Comparison of ENCODE assay signal across 13 cellular contexts in the genomic region with DNA sequence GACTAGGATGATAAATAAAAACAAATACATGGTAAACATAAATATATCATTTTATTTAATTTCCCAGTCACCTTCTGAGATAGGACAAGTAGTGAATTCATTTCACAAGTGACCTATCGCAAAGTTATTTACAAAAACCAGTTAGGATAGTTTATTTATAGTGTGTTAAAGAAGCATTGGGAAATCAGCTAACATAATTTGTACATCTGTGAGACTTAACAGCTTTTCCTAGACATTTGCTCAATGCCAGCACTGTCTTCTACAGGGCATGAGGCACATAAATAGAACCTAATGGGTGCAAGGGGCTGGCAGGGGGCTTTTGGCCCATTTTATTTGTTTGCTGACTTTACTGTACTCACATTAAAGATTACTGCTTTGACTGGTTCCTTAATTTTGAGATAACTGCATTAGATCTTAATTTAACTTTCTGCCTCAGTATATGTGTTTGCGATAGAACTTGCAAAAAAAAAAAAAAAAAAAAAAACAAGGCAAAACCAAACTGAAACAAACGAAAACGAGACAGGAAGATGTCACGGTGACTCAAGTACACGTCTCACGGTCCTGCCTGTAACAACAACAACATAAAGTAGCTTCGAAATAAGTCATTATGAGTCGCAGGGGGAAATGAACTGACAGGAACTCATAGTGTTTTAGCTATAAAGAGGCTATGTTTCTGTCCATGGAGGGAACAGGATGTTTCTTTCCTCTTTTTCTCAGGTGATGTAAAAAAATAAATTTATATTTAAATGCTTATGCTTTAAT.
DNase-seq lines count a peak whose midpoint lies in the region; ATAC-seq and TF ChIP-seq lines count a peak whose summit lies in the region.
"Had no signal": no experiment of that assay in that cellular context is flagged by ENCODE, and none has a peak within 500 bp of the region (broad histone marks: within the 10 kb centered on the region; RNA-seq: fewer than 3 reads in every experiment).

No MANE protein-coding gene starts in this region.

- H3K27ac Mint-ChIP-seq in activated T-helper 17 cell treated with anti-CD3 and anti-CD28 coated beads, Interleukin-2, amount 50 U/mL, for 72 hours = peak overlapping the region; percentile 21
- H3K27ac Mint-ChIP-seq: IgD-negative memory B cell; naive thymus-derived CD8-positive, alpha-beta T cell had no signal

- H3K4me1 ChIP-seq in heart right ventricle = no peaks in the 10 kb centered on the region

- no peaks in the 10 kb centered on the region for H3K36me3 Mint-ChIP-seq in activated T-helper 17 cell treated with anti-CD3 and anti-CD28 coated beads, Interleukin-2, amount 50 U/mL, for 72 hours (ENCODE audit: low read depth)
- H3K36me3 Mint-ChIP-seq: naive thymus-derived CD8-positive, alpha-beta T cell had no signal

- no peak overlapping the region for H3K4me3 Mint-ChIP-seq in activated T-helper 17 cell treated with anti-CD3 and anti-CD28 coated beads, Interleukin-2, amount 50 U/mL, for 72 hours
- H3K4me3 Mint-ChIP-seq: IgD-negative memory B cell; naive thymus-derived CD8-positive, alpha-beta T cell had no signal

- H3K9me3 ChIP-seq in heart right ventricle = no peaks in the 10 kb centered on the region

- H3K27me3 Mint-ChIP-seq in activated T-helper 17 cell treated with anti-CD3 and anti-CD28 coated beads, Interleukin-2, amount 50 U/mL, for 72 hours = no peaks in the 10 kb centered on the region
- H3K27me3 Mint-ChIP-seq: IgD-negative memory B cell had no signal

- intact Hi-C loops in heart right ventricle (cut with DNase I) = no loop called here

- H3K36me3 ChIP-seq in heart right ventricle = no peaks in the 10 kb centered on the region

- TF ChIP-seq CTCF in heart right ventricle (IDR thresholded peaks at IDR 0.05) = no peak

- ATAC-seq in activated T-helper 17 cell treated with anti-CD3 and anti-CD28 coated beads, Interleukin-2, amount 50 U/mL, for 72 hours (replicated peaks) = peak; percentile 98
- no peak for ATAC-seq in heart right ventricle
- ATAC-seq: naive thymus-derived CD8-positive, alpha-beta T cell had no signal

- DNase-seq in Daoy (ENCODE audit: low read depth) = peak; percentile 69
- peak; percentile 69 for DNase-seq in HCEC 1CT
- peak; percentile 13 for DNase-seq in glomerular visceral epithelial cell (ENCODE audit: extremely low spot score)
- no peak for DNase-seq in NCI-H2081 treated with DMSO at 0.1 percent for 48 hours (lab: John Stamatoyannopoulos, UW)
- DNase-seq in heart right ventricle = no peak
- no peak for DNase-seq in DMS53 treated with DMSO at 0.1 percent for 48 hours (lab: John Stamatoyannopoulos, UW; ENCODE audit: unreplicated experiment)
- no peak for DNase-seq in SK-N-DZ (ENCODE audit: low spot score)
- DNase-seq: DMS53; dorsolateral prefrontal cortex; naive thymus-derived CD8-positive, alpha-beta T cell; NCI-H2227 treated with DMSO at 0.1 percent for 48 hours had no signal

- no peaks in the 10 kb centered on the region for H3K27me3 ChIP-seq in heart right ventricle
- H3K27me3 ChIP-seq: dorsolateral prefrontal cortex had no signal

- no peak overlapping the region for H3K27ac ChIP-seq in heart right ventricle
- H3K27ac ChIP-seq: dorsolateral prefrontal cortex had no signal

- no peaks in the 10 kb centered on the region for H3K4me1 Mint-ChIP-seq in activated T-helper 17 cell treated with anti-CD3 and anti-CD28 coated beads, Interleukin-2, amount 50 U/mL, for 72 hours

- 72 to 73% methylated on average over 9 of the region's 9 CpGs for WGBS in heart right ventricle, 2 donors

- H3K9me3 Mint-ChIP-seq in activated T-helper 17 cell treated with anti-CD3 and anti-CD28 coated beads, Interleukin-2, amount 50 U/mL, for 72 hours = no peaks in the 10 kb centered on the region
- H3K9me3 Mint-ChIP-seq: IgD-negative memory B cell had no signal

- no peak overlapping the region for H3K4me3 ChIP-seq in heart right ventricle
- H3K4me3 ChIP-seq: dorsolateral prefrontal cortex had no signal

Comparison
In these comparisons a context has a peak if more than half of its experiments do, and no peak if none do; other contexts are left out.
1. DNase-seq: peak in Daoy (single experiment), HCEC 1CT (single experiment) and glomerular visceral epithelial cell (single experiment); none in NCI-H2081 treated with DMSO at 0.1 percent for 48 hours (single experiment), heart right ventricle (0 of 2), DMS53 treated with DMSO at 0.1 percent for 48 hours (single experiment) and SK-N-DZ (single experiment).